In genomic region chr5:133938932-133939331, GRCh38 we compare ENCODE assay signal across 13 cellular contexts. TPM values are rescaled to one million over a fixed set of nuclear protein-coding genes. Genes with fewer than 3 reads are reported as not detected.
DNase-seq lines count a peak whose midpoint lies in the region; ATAC-seq, FAIRE-seq and TF ChIP-seq lines count a peak whose summit lies in the region.
"Had no signal": no experiment of that assay in that cellular context is flagged by ENCODE, and none has a peak within 500 bp of the region (broad histone marks: within the 10 kb centered on the region; RNA-seq: fewer than 3 reads in every experiment).

No MANE protein-coding gene starts in this region.

- H2AFZ ChIP-seq in GM12878 (ENCODE audit: control insufficient read depth, low read depth, low read length) (0 out of 2 replicates have a peak overlapping the region, but pooled peaks have one; percentile 1), mammary epithelial cell (ENCODE audit: low read depth, low read length) (no peak overlapping the region)

- POLR2A ChIA-PET in GM12878 (lab: Charles Lee) = interaction anchor here (0.6 to 2.0 kb wide), 5 partner anchors 9 to 92 kb away, joined by 3 to 14 read pairs (median 3); no protein-coding TSS in a partner anchor

- peak; percentile 41 for ATAC-seq in GM19452 (IDR thresholded peaks at IDR 0.05; ENCODE audit: unreplicated experiment)
- peak; percentile 55 for ATAC-seq in HG03064 (IDR thresholded peaks at IDR 0.05; ENCODE audit: low read depth, unreplicated experiment)
- peak; percentile 76 for ATAC-seq in GM12878
- ATAC-seq in left lobe of liver = no peak
- ATAC-seq: heart right ventricle, psoas muscle had no signal

- BruUV-seq in GM12878 (replicated peaks; lab: Mats Ljungman, UMichigan) = no TSS peak
- no TSS peak for BruUV-seq in mammary epithelial cell (replicated peaks; lab: Mats Ljungman, UMichigan)

- H3K4me1 ChIP-seq in GM12878 (ENCODE audit: control insufficient read depth, insufficient read depth, low read length) (peaks cover 41% of the 10 kb centered on the region), mammary epithelial cell (ENCODE audit: insufficient read depth, low read length) (no peaks in the 10 kb centered on the region)
- H3K4me1 ChIP-seq: psoas muscle had no signal

- TF ChIP-seq RAD21 in GM12878 (IDR thresholded peaks at IDR 0.05; ENCODE audit: insufficient read depth, low read depth, low read length) = 0 out of 2 replicates have a peak, but pooled peaks have one; percentile 2

- H3K9ac ChIP-seq in GM12878 (ENCODE audit: control insufficient read depth, insufficient read depth, low read length) = no peak overlapping the region
- no peak overlapping the region for H3K9ac ChIP-seq in mammary epithelial cell (ENCODE audit: insufficient read depth, low read length)

- DNase-seq in GM10266 (ENCODE audit: extremely low spot score) (peak; percentile 39), GM12878 (ENCODE audit: low read depth, low spot score) (no peak), putamen (ENCODE audit: low spot score) (no peak), left lobe of liver (ENCODE audit: low spot score) (no peak), caudate nucleus (lab: John Stamatoyannopoulos, UW) (no peak), mammary epithelial cell (no peak)
- DNase-seq: effector memory CD4-positive, alpha-beta T cell; heart right ventricle; mesenchymal stem cell; psoas muscle had no signal

- no peak for TF ChIP-seq EP300 in GM12878 (IDR thresholded peaks at IDR 0.05; ENCODE audit: borderline replicate concordance in 1 of 2, control insufficient read depth in 1 of 2, low read depth in 2 of 2, low read length in 2 of 2)

- WGBS in GM12878 (ENCODE audit: insufficient coverage, insufficient replicate concordance, low lambda C conversion rate, missing lambda C conversion rate) = 0% methylated on average over 3 of the region's 3 CpGs
- 68% methylated on average over 3 of the region's 3 CpGs for WGBS in mammary epithelial cell (ENCODE audit: low coverage, missing lambda C conversion rate)

- dilution Hi-C loops in mammary epithelial cell (cut with HindIII; ENCODE audit: low sequenced_read_pairs) = no loop called here

- peak overlapping the region; percentile 31 for H3K4me2 ChIP-seq in GM12878 (ENCODE audit: control insufficient read depth, insufficient read depth)
- no peak overlapping the region for H3K4me2 ChIP-seq in mammary epithelial cell (ENCODE audit: insufficient read depth, low read depth, low read length)

- no peaks in the 10 kb centered on the region for H3K36me3 ChIP-seq in GM12878 (ENCODE audit: control insufficient read depth in 2 of 2, insufficient read depth in 2 of 2, low read length in 1 of 2)
- no peaks in the 10 kb centered on the region for H3K36me3 ChIP-seq in mammary epithelial cell (ENCODE audit: insufficient read depth, low read length)
- H3K36me3 ChIP-seq: heart right ventricle, thoracic aorta had no signal

- intact Hi-C loops in GM12878 (cut with micrococcal nuclease; ENCODE audit: unreplicated experiment) (no loop called here), mammary epithelial cell (cut with micrococcal nuclease) (no loop called here)

- H3K27ac ChIP-seq in GM12878 (ENCODE audit: control insufficient read depth, insufficient read depth) = peak overlapping the region; percentile 70
- no peak overlapping the region for H3K27ac ChIP-seq in caudate nucleus (ENCODE audit: low read depth, low read length)
- no peak overlapping the region for H3K27ac ChIP-seq in mammary epithelial cell (ENCODE audit: insufficient read depth, low read depth, low read length)
- H3K27ac ChIP-seq: heart right ventricle, psoas muscle, thoracic aorta had no signal

- no peaks in the 10 kb centered on the region for H4K20me1 ChIP-seq in GM12878 (ENCODE audit: control insufficient read depth, insufficient read depth)
- no peaks in the 10 kb centered on the region for H4K20me1 ChIP-seq in mammary epithelial cell (ENCODE audit: insufficient read depth, low read length)

- in situ Hi-C loops in GM12878 (cut with MboI) (no loop called here), mammary epithelial cell (cut with MboI; ENCODE audit: low sequenced_read_pairs in 2 of 2) (no loop called here)

- H3K4me3 ChIP-seq in GM12878 (no peak overlapping the region), mammary epithelial cell (replicated peaks in 1 of 3; ENCODE audit: insufficient read depth in 1 of 3, low read depth in 2 of 3, low read length in 3 of 3) (no peak overlapping the region)
- H3K4me3 ChIP-seq: heart right ventricle, psoas muscle, thoracic aorta had no signal

- H3K79me2 ChIP-seq in GM12878 (ENCODE audit: control insufficient read depth, insufficient read depth, low read length) = no peaks in the 10 kb centered on the region
- H3K79me2 ChIP-seq in mammary epithelial cell (ENCODE audit: insufficient read depth, low read length) = no peaks in the 10 kb centered on the region

- no peak for TF ChIP-seq CTCF in GM10266 (IDR thresholded peaks at IDR 0.05; ENCODE audit: control insufficient read depth, insufficient read depth, low read depth, missing control alignments)
- no peak for TF ChIP-seq CTCF in GM12878 (IDR thresholded peaks at IDR 0.05 in 2 of 3, conservative IDR thresholded peaks at IDR 0.05 in 1 of 3; ENCODE audit: control insufficient read depth in 2 of 3, extremely low read depth in 1 of 3, insufficient read depth in 1 of 3, low read depth in 3 of 3, low read length in 3 of 3)
- no peak for TF ChIP-seq CTCF in mammary epithelial cell (conservative IDR thresholded peaks at IDR 0.05 in 1 of 2, IDR thresholded peaks at IDR 0.05 in 1 of 2; ENCODE audit: extremely low read depth in 1 of 2, insufficient read depth in 1 of 2, low read depth in 1 of 2, low read length in 2 of 2)

- FAIRE-seq in GM12878 (lab: Jason Lieb, UNC) = peak; percentile 82

- CTCF ChIA-PET in GM12878 (lab: Yijun Ruan, JAX) = interaction anchor here (0.5 to 3.0 kb wide), 13 partner anchors 9 to 515 kb away, joined by 3 to 24 read pairs (median 5); no protein-coding TSS in a partner anchor
- CTCF ChIA-PET in mammary epithelial cell (lab: Charles Lee; ENCODE audit: low non-redundant PET) = no interaction called here

- H3K9me3 ChIP-seq in GM12878 (replicated peaks; ENCODE audit: control insufficient read depth, insufficient read depth, low read length) = no peaks in the 10 kb centered on the region; the same call in 2 of the 3 replicates
- peaks cover 9% of the 10 kb centered on the region for H3K9me3 ChIP-seq in mammary epithelial cell (replicated peaks; ENCODE audit: insufficient read depth, low read length)
- H3K9me3 ChIP-seq: heart right ventricle, psoas muscle, thoracic aorta had no signal

- no peak for TF ChIP-seq POLR2A in GM12878 (IDR thresholded peaks at IDR 0.05; ENCODE audit: low read depth, low read length)

- SMC1A ChIA-PET in GM12878 (lab: Charles Lee; ENCODE audit: uncharacterized antibody, unreplicated experiment) = interaction anchor here (0.5 to 4.1 kb wide), 16 partner anchors 8 to 516 kb away, joined by 3 to 30 read pairs (median 5); no protein-coding TSS in a partner anchor

- RAD21 ChIA-PET in GM12878 (lab: Charles Lee; ENCODE audit: unreplicated experiment) = interaction anchor here (0.7 to 2.0 kb wide), 14 partner anchors 8 to 834 kb away, joined by 3 to 8 read pairs (median 4); no protein-coding TSS in a partner anchor

- H3K27me3 ChIP-seq in GM12878 (replicated peaks in 1 of 2; ENCODE audit: control insufficient read depth in 2 of 2, insufficient read depth in 2 of 2, low read length in 1 of 2) (no peaks in the 10 kb centered on the region), mammary epithelial cell (ENCODE audit: insufficient read depth, low read length) (no peaks in the 10 kb centered on the region)
- H3K27me3 ChIP-seq: heart right ventricle had no signal

TF ChIP-seq in GM12878, 131 proteins besides CTCF, POLR2A, EP300 and RAD21 (continues in another document):
- TF ChIP-seq HDGF (IDR thresholded peaks at IDR 0.05) (no peak), RFX5 (IDR thresholded peaks at IDR 0.05; ENCODE audit: low read depth, low read length) (no peak), CHD2 (IDR thresholded peaks at IDR 0.05; ENCODE audit: borderline replicate concordance, low read depth, low read length) (no peak), POU2F2 (IDR thresholded peaks at IDR 0.05; ENCODE audit: borderline replicate concordance, low read depth, low read length) (no peak), ATF2 (IDR thresholded peaks at IDR 0.05; ENCODE audit: low read length) (peak; percentile 40; the same call in 1 of the 2 replicates), STAT3 (IDR thresholded peaks at IDR 0.05; ENCODE audit: low read depth, low read length) (no peak), GATAD2B (conservative IDR thresholded peaks at IDR 0.05; ENCODE audit: low read depth) (no peak), PAX5 (IDR thresholded peaks at IDR 0.05; ENCODE audit: borderline replicate concordance, low read depth, low read length) (no peak)

RNA-seq across cellular contexts. Expression of gene C5orf15, which starts 29.5 kb away (rescaled TPM):
- 43.0 and 51.0 TPM in 2 replicates for total RNA-seq in GM12878 (2013; cell fraction: nucleolus; rRNA removed)
- total RNA-seq in GM12878 (2014; rRNA removed) = 39.9 and 49.0 TPM in 2 replicates
- total RNA-seq in GM12878 (2014; rRNA removed; fragmentation: Illumina TruSeq; extraction: Trizol) = 44.0 and 45.3 TPM in 2 replicates
- total RNA-seq in GM12878 (2021) = 21.7 and 24.1 TPM in 2 replicates
- polyA plus RNA-seq in GM12878 (2011; ENCODE audit: low read depth) = 17.7 TPM
- 69.6 and 90.5 TPM in 2 replicates for polyA plus RNA-seq in GM12878 (2011; rRNA removed)
- polyA plus RNA-seq in GM12878 (2011; cell fraction: cytosol; rRNA removed) = 35.7 and 39.3 TPM in 2 replicates
- 15.7 and 20.4 TPM in 2 replicates for polyA plus RNA-seq in GM12878 (2011; cell fraction: nucleus; rRNA removed)
- 26.2 and 37.7 TPM in 2 replicates for polyA plus RNA-seq in GM12878 (2012)
- 57.6 and 71.1 TPM in 2 replicates for polyA plus RNA-seq in GM12878 (2014; fragmentation: Illumina TruSeq; extraction: Trizol)
- polyA plus RNA-seq in GM12878 (2014; fragmentation: Nextera tagmentation; extraction: Ambion mirVana) = 10 to 100 TPM; 36.3 to 42.2 TPM
- polyA plus RNA-seq in GM12878 (2014; rRNA removed) = 42.0 and 48.0 TPM in 2 replicates
- polyA plus RNA-seq in GM12878 (2016; fragmentation: Nextera tagmentation; extraction: Ambion mirVana) = 10 to 100 TPM; 62.3 to 63.8 TPM
- polyA minus RNA-seq in GM12878 (2011; rRNA and poly(A)+ RNA removed) = 39.1 and 40.6 TPM in 2 replicates
- polyA minus RNA-seq in GM12878 (2011; cell fraction: cytosol; rRNA and poly(A)+ RNA removed) = 12.8 and 18.4 TPM in 2 replicates
- polyA minus RNA-seq in GM12878 (2011; cell fraction: nucleus; rRNA and poly(A)+ RNA removed) = 4.6 and 5.1 TPM in 2 replicates
- total RNA-seq in left lobe of liver = 15.2 TPM
- total RNA-seq in mammary epithelial cell = 10 to 100 TPM; 30.0 to 71.3 TPM
- polyA plus RNA-seq in mammary epithelial cell = 40.0 TPM
- 4.0 TPM for polyA minus RNA-seq in mammary epithelial cell
